Comparison of ENCODE assay signal across 1 cellular context in the genomic region with DNA sequence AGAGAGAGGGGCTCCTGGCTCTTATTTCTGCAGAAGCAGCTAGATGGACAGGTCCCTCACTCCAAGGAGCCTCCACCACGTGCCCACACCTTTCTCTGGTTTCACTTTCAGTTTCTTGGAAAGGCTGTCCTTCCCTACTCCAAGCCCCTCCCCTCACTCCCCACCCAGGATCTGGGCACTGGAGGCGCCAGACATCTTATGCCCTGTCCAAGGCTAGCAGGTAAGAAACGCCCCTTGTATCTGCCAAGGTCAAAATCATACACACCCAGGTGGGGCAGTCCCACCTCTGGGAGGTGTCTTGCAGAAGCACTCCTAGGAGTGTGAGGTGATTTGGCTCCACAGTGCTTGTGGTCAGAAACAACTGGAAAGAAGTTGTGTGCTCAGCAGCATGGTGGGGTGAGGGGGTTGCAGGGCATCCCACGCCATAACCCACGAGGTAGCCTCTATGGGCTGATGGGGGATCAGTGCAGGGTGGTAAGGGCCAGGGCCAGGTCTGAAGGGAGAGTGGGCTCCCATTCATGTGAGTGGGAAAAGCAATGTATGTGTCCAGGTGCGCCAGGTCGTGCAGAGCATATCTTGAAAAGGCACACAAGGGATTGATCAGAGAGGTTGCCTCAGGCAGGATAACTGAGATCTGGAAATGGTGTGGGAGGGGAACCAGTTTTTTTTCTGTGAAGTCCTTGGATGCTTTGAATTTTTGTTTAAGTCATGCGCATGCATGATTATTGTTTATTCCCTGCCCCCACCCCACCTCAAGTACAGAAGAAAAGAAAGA.
TF ChIP-seq lines count a peak whose summit lies in the region.

No MANE protein-coding gene starts in this region.

TF ChIP-seq in WTC11, 78 proteins besides CTCF, POLR2A, EP300 and RAD21 (continued from another document):
- 0 out of 2 replicates have a peak, but pooled peaks have one; percentile 60 for TF ChIP-seq FOXP1 (CRISPR knock-in tag; IDR thresholded peaks at IDR 0.05; ENCODE audit: borderline replicate concordance)
- TF ChIP-seq, protein P1, sequence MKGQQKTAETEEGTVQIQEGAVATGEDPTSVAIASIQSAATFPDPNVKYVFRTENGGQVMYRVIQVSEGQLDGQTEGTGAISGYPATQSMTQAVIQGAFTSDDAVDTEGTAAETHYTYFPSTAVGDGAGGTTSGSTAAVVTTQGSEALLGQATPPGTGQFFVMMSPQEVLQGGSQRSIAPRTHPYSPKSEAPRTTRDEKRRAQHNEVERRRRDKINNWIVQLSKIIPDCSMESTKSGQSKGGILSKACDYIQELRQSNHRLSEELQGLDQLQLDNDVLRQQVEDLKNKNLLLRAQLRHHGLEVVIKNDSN (CRISPR knock-in tag; IDR thresholded peaks at IDR 0.05): peak; percentile 65; the same call in 1 of the 2 replicates
- TF ChIP-seq FOXK1 (CRISPR knock-in tag; IDR thresholded peaks at IDR 0.05): no peak
- TF ChIP-seq IRF2 (CRISPR knock-in tag; IDR thresholded peaks at IDR 0.05; ENCODE audit: borderline replicate concordance, low read depth): peak; percentile 83; the same call in 1 of the 2 replicates
- TF ChIP-seq, protein P2, sequence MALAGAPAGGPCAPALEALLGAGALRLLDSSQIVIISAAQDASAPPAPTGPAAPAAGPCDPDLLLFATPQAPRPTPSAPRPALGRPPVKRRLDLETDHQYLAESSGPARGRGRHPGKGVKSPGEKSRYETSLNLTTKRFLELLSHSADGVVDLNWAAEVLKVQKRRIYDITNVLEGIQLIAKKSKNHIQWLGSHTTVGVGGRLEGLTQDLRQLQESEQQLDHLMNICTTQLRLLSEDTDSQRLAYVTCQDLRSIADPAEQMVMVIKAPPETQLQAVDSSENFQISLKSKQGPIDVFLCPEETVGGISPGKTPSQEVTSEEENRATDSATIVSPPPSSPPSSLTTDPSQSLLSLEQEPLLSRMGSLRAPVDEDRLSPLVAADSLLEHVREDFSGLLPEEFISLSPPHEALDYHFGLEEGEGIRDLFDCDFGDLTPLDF (CRISPR knock-in tag; IDR thresholded peaks at IDR 0.05): 0 out of 2 replicates have a peak, but pooled peaks have one; percentile 16
- TF ChIP-seq, protein P3, sequence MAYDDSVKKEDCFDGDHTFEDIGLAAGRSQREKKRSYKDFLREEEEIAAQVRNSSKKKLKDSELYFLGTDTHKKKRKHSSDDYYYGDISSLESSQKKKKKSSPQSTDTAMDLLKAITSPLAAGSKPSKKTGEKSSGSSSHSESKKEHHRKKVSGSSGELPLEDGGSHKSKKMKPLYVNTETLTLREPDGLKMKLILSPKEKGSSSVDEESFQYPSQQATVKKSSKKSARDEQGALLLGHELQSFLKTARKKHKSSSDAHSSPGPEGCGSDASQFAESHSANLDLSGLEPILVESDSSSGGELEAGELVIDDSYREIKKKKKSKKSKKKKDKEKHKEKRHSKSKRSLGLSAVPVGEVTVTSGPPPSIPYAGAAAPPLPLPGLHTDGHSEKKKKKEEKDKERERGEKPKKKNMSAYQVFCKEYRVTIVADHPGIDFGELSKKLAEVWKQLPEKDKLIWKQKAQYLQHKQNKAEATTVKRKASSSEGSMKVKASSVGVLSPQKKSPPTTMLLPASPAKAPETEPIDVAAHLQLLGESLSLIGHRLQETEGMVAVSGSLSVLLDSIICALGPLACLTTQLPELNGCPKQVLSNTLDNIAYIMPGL (CRISPR knock-in tag; IDR thresholded peaks at IDR 0.05): no peak
- TF ChIP-seq, protein P4, sequence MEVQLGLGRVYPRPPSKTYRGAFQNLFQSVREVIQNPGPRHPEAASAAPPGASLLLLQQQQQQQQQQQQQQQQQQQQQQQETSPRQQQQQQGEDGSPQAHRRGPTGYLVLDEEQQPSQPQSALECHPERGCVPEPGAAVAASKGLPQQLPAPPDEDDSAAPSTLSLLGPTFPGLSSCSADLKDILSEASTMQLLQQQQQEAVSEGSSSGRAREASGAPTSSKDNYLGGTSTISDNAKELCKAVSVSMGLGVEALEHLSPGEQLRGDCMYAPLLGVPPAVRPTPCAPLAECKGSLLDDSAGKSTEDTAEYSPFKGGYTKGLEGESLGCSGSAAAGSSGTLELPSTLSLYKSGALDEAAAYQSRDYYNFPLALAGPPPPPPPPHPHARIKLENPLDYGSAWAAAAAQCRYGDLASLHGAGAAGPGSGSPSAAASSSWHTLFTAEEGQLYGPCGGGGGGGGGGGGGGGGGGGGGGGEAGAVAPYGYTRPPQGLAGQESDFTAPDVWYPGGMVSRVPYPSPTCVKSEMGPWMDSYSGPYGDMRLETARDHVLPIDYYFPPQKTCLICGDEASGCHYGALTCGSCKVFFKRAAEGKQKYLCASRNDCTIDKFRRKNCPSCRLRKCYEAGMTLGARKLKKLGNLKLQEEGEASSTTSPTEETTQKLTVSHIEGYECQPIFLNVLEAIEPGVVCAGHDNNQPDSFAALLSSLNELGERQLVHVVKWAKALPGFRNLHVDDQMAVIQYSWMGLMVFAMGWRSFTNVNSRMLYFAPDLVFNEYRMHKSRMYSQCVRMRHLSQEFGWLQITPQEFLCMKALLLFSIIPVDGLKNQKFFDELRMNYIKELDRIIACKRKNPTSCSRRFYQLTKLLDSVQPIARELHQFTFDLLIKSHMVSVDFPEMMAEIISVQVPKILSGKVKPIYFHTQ (CRISPR knock-in tag; IDR thresholded peaks at IDR 0.05): no peak
- TF ChIP-seq, protein P5, sequence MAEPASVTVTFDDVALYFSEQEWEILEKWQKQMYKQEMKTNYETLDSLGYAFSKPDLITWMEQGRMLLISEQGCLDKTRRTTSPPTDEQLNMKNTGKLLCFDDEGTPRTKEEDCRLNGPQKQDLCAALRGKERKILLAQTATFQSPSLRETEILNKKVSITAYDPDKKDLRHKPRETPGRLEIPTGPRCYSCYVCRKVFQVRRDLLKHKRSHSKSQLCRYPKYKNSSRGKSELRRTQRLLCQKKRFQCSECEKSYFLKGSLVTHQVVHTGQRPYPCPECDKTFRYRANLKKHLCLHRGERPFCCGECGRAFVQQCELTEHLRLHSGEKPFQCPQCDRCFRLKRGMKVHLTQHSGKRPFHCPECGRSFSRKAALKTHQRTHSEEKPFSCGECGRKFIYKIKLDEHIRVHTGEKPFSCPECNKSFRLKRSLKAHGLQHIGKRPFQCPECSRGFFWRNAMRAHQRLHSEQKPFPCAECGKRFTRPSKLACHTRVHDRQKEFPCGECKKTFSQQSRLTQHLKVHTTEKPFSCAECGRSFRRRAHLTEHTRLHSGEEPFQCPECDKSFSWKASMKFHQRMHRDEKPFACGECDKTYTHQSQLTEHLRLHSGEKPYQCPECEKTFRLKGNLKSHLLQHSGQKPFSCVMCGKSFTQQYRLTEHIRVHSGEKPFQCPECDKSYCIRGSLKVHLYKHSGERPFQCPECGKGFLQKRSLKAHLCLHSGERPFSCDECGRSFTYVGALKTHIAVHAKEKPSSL (CRISPR knock-in tag; conservative IDR thresholded peaks at IDR 0.05): no peak
- TF ChIP-seq, protein P6, sequence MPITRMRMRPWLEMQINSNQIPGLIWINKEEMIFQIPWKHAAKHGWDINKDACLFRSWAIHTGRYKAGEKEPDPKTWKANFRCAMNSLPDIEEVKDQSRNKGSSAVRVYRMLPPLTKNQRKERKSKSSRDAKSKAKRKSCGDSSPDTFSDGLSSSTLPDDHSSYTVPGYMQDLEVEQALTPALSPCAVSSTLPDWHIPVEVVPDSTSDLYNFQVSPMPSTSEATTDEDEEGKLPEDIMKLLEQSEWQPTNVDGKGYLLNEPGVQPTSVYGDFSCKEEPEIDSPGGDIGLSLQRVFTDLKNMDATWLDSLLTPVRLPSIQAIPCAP (CRISPR knock-in tag; IDR thresholded peaks at IDR 0.05): peak; percentile 90
